8 cellular contexts compared by ENCODE assay signal in the genomic region with DNA sequence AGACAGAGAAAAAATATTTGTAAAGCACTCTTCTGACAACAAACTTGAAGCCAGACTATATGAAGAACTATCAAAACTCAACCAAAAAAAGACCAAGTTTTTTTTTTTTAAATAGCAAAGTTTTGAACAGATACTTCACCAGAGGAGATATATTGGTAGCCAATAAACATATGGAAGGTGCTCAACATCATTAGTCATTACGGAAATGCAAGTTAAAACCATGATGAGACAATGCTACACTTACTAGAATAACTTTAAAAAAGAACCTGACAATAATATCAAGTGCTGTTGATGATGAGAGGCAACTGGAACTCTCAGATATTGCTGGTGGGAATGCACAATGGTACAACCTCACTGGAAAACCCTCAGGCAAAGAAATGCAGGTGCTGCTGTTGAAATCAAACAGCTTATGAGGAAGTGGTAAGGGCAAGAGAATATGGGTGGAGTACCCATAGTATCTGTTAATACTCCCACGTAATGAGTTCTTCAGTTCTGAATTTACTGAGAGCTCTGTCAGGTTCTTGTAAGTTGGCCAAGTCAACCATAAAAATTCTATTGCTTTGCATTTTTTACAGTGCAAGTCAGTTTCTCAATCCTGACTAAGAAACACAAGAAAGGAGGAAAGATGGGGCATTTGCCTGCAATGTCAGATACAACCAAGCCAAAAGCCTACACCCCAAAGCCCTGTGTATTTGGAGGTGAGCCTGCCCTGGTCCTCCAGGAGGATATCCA.
DNase-seq lines count a peak whose midpoint lies in the region; ATAC-seq and TF ChIP-seq lines count a peak whose summit lies in the region.

No MANE protein-coding gene starts in this region.

- peaks cover 3% of the 10 kb centered on the region for H3K27me3 Mint-ChIP-seq in activated T-helper 2 cell treated with anti-CD3 and anti-CD28 coated beads, Interferon-gamma antibody, Interleukin-2, Interleukin-4, amounts not matched to agents 10 μg/mL and 5 μg/mL and 100 μg/mL, durations not matched to agents 14 hours and 24 hours and 36 hours (ENCODE audit: low read depth)
- peaks cover 51 to 66% of the 10 kb centered on the region in 2 donors for H3K27me3 Mint-ChIP-seq in stimulated activated naive B cell treated with anti-CD40 and anti-IgM and Interleukin-4, amounts not matched to agents 10 μg/mL and 1 μg/mL and 100 μg/mL, for 72 hours
- no peaks in the 10 kb centered on the region for H3K27me3 Mint-ChIP-seq in glutamatergic neuron (ENCODE audit: unreplicated experiment)

- peak overlapping the region; percentile 73 for H3K27ac Mint-ChIP-seq in activated T-helper 2 cell treated with anti-CD3 and anti-CD28 coated beads, Interferon-gamma antibody, Interleukin-2, Interleukin-4, amounts not matched to agents 10 μg/mL and 5 μg/mL and 100 μg/mL, durations not matched to agents 14 hours and 24 hours and 36 hours
- no peak overlapping the region for H3K27ac Mint-ChIP-seq in stimulated activated naive B cell treated with anti-CD40 and anti-IgM and Interleukin-4, amounts not matched to agents 10 μg/mL and 1 μg/mL and 100 μg/mL, for 72 hours
- no peak overlapping the region for H3K27ac Mint-ChIP-seq in glutamatergic neuron (ENCODE audit: unreplicated experiment)

- H3K36me3 ChIP-seq in BJ (ENCODE audit: control insufficient read depth, insufficient read depth, low read length), result no peaks in the 10 kb centered on the region

- H3K4me1 Mint-ChIP-seq in activated T-helper 2 cell treated with anti-CD3 and anti-CD28 coated beads, Interferon-gamma antibody, Interleukin-2, Interleukin-4, amounts not matched to agents 10 μg/mL and 5 μg/mL and 100 μg/mL, durations not matched to agents 14 hours and 24 hours and 36 hours (ENCODE audit: low read depth), result peaks cover 35% of the 10 kb centered on the region
- H3K4me1 Mint-ChIP-seq in stimulated activated naive B cell treated with anti-CD40 and anti-IgM and Interleukin-4, amounts not matched to agents 10 μg/mL and 1 μg/mL and 100 μg/mL, for 72 hours, result peaks cover 11 to 28% of the 10 kb centered on the region in 2 donors
- H3K4me1 Mint-ChIP-seq in glutamatergic neuron (ENCODE audit: low read depth, unreplicated experiment), result no peaks in the 10 kb centered on the region

- H3K36me3 Mint-ChIP-seq in activated T-helper 2 cell treated with anti-CD3 and anti-CD28 coated beads, Interferon-gamma antibody, Interleukin-2, Interleukin-4, amounts not matched to agents 10 μg/mL and 5 μg/mL and 100 μg/mL, durations not matched to agents 14 hours and 24 hours and 36 hours (ENCODE audit: low read depth), result peaks cover 3% of the 10 kb centered on the region
- peaks cover 0 to 3% of the 10 kb centered on the region in 2 donors for H3K36me3 Mint-ChIP-seq in stimulated activated naive B cell treated with anti-CD40 and anti-IgM and Interleukin-4, amounts not matched to agents 10 μg/mL and 1 μg/mL and 100 μg/mL, for 72 hours
- no peaks in the 10 kb centered on the region for H3K36me3 Mint-ChIP-seq in glutamatergic neuron (ENCODE audit: unreplicated experiment)

- H3K4me3 ChIP-seq in BJ (ENCODE audit: low read depth, low read length), result no peak overlapping the region

- peak overlapping the region; percentile 37 for H3K4me3 Mint-ChIP-seq in activated T-helper 2 cell treated with anti-CD3 and anti-CD28 coated beads, Interferon-gamma antibody, Interleukin-2, Interleukin-4, amounts not matched to agents 10 μg/mL and 5 μg/mL and 100 μg/mL, durations not matched to agents 14 hours and 24 hours and 36 hours (ENCODE audit: low read depth)
- no peak overlapping the region for H3K4me3 Mint-ChIP-seq in stimulated activated naive B cell treated with anti-CD40 and anti-IgM and Interleukin-4, amounts not matched to agents 10 μg/mL and 1 μg/mL and 100 μg/mL, for 72 hours
- H3K4me3 Mint-ChIP-seq in glutamatergic neuron (ENCODE audit: unreplicated experiment), result no peak overlapping the region

- POLR2A ChIA-PET in BJ (lab: Charles Lee), result no interaction called here

- H3K27me3 ChIP-seq in BJ (ENCODE audit: control insufficient read depth, insufficient read depth, low read length), result no peaks in the 10 kb centered on the region

- DNase-seq in BJ (ENCODE audit: low read depth) (peak; percentile 64), glutamatergic neuron (no peak), hippocampal formation (lab: John Stamatoyannopoulos, UW) (no peak), activated gamma-delta T cell treated with Interleukin-2 at 50 U/mL for 16 hours (no peak)
- no peak for DNase-seq in activated T-helper 2 cell treated with anti-CD3 and anti-CD28 coated beads, Interferon-gamma antibody, Interleukin-2, Interleukin-4, amounts not matched to agents 10 μg/mL and 5 μg/mL and 100 μg/mL, durations not matched to agents 14 hours and 24 hours and 36 hours (ENCODE audit: low spot score)
- DNase-seq in stimulated activated naive B cell treated with anti-CD40 and anti-IgM and Interleukin-4, amounts not matched to agents 10 μg/mL and 1 μg/mL and 100 μg/mL, for 72 hours, result no peak

- H3K9me3 Mint-ChIP-seq in activated T-helper 2 cell treated with anti-CD3 and anti-CD28 coated beads, Interferon-gamma antibody, Interleukin-2, Interleukin-4, amounts not matched to agents 10 μg/mL and 5 μg/mL and 100 μg/mL, durations not matched to agents 14 hours and 24 hours and 36 hours, result no peaks in the 10 kb centered on the region
- H3K9me3 Mint-ChIP-seq in stimulated activated naive B cell treated with anti-CD40 and anti-IgM and Interleukin-4, amounts not matched to agents 10 μg/mL and 1 μg/mL and 100 μg/mL, for 72 hours, result peaks cover 4% of the 10 kb centered on the region in 2 donors
- no peaks in the 10 kb centered on the region for H3K9me3 Mint-ChIP-seq in glutamatergic neuron (ENCODE audit: unreplicated experiment)

- intact Hi-C loops in activated T-helper 2 cell treated with anti-CD3 and anti-CD28 coated beads, Interferon-gamma antibody, Interleukin-2, Interleukin-4, amounts not matched to agents 10 μg/mL and 5 μg/mL and 100 μg/mL, durations not matched to agents 14 hours and 24 hours and 36 hours (cut with micrococcal nuclease), result loop anchor here (1.0 to 10.0 kb wide), 5 partner anchors 46 to 277 kb away; a partner anchor contains a TSS

- peak; percentile 95 for ATAC-seq in GM19351 (IDR thresholded peaks at IDR 0.05; ENCODE audit: unreplicated experiment)
- peak; percentile 78 for ATAC-seq in HG03439 (IDR thresholded peaks at IDR 0.05; ENCODE audit: unreplicated experiment)
- peak; percentile 100 for ATAC-seq in stimulated activated naive B cell treated with anti-CD40 and anti-IgM and Interleukin-4, amounts not matched to agents 10 μg/mL and 1 μg/mL and 100 μg/mL, for 72 hours (replicated peaks)

- CTCF ChIA-PET in BJ (lab: Yijun Ruan, JAX), result interaction anchor here (1.0 to 1.8 kb wide), 3 partner anchors 9 to 685 kb away, joined by 3 to 5 read pairs (median 4); no protein-coding TSS in a partner anchor

- TF ChIP-seq CTCF in BJ (IDR thresholded peaks at IDR 0.05; ENCODE audit: insufficient read depth, low read depth, low read length), result no peak
- no peak for TF ChIP-seq CTCF in glutamatergic neuron (IDR thresholded peaks at IDR 0.05; ENCODE audit: partially characterized antibody, unreplicated experiment)
